In the genomic region with DNA sequence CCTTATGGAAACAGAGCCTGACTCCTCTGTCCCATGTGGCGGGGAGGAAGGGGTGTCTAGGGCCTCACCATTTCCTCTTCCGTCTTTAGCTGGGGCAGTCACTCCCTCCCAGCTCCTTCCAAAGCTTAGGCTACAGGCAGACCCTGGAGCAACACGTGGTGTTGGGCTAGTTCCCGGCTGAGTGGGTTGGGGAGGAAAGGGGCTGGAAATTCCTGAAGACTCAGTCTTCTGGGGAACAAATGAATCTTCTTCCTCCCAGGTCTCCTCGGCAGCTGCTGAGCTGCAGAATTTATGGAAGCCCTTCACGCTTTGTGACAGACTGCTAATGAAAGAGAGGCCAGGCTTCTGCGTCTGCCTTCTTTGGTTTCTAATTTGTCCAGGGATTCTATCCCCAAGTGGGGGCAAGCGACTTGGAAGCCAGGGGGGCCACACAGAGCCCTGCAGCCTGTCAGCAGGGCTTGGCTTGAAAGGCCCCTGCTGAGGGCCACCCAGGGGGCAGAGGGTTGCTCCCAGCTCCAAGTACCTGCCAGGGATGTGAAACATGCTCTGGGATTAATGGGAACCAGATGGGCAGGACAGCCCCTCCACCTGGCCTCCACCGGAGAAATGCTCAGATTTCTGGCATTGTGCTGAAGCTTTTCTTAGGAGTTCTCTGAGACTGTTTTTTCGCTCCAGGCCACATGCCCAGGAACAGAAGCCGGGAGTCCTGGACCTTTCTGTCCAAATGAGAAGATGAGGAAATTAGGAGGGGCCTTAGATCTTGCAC, we compare ENCODE assay signal across 1 cellular context.
TF ChIP-seq lines count a peak whose summit lies in the region.

No MANE protein-coding gene starts in this region.

TF ChIP-seq in H1, 55 proteins besides CTCF, POLR2A, EP300 and RAD21 (continued from another document):
- TF ChIP-seq, protein P1, sequence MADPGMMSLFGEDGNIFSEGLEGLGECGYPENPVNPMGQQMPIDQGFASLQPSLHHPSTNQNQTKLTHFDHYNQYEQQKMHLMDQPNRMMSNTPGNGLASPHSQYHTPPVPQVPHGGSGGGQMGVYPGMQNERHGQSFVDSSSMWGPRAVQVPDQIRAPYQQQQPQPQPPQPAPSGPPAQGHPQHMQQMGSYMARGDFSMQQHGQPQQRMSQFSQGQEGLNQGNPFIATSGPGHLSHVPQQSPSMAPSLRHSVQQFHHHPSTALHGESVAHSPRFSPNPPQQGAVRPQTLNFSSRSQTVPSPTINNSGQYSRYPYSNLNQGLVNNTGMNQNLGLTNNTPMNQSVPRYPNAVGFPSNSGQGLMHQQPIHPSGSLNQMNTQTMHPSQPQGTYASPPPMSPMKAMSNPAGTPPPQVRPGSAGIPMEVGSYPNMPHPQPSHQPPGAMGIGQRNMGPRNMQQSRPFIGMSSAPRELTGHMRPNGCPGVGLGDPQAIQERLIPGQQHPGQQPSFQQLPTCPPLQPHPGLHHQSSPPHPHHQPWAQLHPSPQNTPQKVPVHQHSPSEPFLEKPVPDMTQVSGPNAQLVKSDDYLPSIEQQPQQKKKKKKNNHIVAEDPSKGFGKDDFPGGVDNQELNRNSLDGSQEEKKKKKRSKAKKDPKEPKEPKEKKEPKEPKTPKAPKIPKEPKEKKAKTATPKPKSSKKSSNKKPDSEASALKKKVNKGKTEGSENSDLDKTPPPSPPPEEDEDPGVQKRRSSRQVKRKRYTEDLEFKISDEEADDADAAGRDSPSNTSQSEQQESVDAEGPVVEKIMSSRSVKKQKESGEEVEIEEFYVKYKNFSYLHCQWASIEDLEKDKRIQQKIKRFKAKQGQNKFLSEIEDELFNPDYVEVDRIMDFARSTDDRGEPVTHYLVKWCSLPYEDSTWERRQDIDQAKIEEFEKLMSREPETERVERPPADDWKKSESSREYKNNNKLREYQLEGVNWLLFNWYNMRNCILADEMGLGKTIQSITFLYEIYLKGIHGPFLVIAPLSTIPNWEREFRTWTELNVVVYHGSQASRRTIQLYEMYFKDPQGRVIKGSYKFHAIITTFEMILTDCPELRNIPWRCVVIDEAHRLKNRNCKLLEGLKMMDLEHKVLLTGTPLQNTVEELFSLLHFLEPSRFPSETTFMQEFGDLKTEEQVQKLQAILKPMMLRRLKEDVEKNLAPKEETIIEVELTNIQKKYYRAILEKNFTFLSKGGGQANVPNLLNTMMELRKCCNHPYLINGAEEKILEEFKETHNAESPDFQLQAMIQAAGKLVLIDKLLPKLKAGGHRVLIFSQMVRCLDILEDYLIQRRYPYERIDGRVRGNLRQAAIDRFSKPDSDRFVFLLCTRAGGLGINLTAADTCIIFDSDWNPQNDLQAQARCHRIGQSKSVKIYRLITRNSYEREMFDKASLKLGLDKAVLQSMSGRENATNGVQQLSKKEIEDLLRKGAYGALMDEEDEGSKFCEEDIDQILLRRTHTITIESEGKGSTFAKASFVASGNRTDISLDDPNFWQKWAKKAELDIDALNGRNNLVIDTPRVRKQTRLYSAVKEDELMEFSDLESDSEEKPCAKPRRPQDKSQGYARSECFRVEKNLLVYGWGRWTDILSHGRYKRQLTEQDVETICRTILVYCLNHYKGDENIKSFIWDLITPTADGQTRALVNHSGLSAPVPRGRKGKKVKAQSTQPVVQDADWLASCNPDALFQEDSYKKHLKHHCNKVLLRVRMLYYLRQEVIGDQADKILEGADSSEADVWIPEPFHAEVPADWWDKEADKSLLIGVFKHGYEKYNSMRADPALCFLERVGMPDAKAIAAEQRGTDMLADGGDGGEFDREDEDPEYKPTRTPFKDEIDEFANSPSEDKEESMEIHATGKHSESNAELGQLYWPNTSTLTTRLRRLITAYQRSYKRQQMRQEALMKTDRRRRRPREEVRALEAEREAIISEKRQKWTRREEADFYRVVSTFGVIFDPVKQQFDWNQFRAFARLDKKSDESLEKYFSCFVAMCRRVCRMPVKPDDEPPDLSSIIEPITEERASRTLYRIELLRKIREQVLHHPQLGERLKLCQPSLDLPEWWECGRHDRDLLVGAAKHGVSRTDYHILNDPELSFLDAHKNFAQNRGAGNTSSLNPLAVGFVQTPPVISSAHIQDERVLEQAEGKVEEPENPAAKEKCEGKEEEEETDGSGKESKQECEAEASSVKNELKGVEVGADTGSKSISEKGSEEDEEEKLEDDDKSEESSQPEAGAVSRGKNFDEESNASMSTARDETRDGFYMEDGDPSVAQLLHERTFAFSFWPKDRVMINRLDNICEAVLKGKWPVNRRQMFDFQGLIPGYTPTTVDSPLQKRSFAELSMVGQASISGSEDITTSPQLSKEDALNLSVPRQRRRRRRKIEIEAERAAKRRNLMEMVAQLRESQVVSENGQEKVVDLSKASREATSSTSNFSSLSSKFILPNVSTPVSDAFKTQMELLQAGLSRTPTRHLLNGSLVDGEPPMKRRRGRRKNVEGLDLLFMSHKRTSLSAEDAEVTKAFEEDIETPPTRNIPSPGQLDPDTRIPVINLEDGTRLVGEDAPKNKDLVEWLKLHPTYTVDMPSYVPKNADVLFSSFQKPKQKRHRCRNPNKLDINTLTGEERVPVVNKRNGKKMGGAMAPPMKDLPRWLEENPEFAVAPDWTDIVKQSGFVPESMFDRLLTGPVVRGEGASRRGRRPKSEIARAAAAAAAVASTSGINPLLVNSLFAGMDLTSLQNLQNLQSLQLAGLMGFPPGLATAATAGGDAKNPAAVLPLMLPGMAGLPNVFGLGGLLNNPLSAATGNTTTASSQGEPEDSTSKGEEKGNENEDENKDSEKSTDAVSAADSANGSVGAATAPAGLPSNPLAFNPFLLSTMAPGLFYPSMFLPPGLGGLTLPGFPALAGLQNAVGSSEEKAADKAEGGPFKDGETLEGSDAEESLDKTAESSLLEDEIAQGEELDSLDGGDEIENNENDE (IDR thresholded peaks at IDR 0.05; ENCODE audit: insufficient replicate concordance, low read length): no peak
- no peak for TF ChIP-seq GABPA (IDR thresholded peaks at IDR 0.05; ENCODE audit: borderline replicate concordance, insufficient read depth, low read length)
- TF ChIP-seq, protein P2, sequence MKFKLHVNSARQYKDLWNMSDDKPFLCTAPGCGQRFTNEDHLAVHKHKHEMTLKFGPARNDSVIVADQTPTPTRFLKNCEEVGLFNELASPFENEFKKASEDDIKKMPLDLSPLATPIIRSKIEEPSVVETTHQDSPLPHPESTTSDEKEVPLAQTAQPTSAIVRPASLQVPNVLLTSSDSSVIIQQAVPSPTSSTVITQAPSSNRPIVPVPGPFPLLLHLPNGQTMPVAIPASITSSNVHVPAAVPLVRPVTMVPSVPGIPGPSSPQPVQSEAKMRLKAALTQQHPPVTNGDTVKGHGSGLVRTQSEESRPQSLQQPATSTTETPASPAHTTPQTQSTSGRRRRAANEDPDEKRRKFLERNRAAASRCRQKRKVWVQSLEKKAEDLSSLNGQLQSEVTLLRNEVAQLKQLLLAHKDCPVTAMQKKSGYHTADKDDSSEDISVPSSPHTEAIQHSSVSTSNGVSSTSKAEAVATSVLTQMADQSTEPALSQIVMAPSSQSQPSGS (IDR thresholded peaks at IDR 0.05; ENCODE audit: low read length): no peak
- TF ChIP-seq CBX8 (IDR thresholded peaks at IDR 0.05; ENCODE audit: borderline replicate concordance, low read depth, low read length): no peak
- TF ChIP-seq SP1 (IDR thresholded peaks at IDR 0.05; ENCODE audit: low read depth, low read length): no peak
